ENCODE assay signal across 23 cellular contexts in genomic region chr6:34276881-34277762, GRCh38. TPM values are rescaled to one million over a fixed set of nuclear protein-coding genes. Genes with fewer than 3 reads are reported as not detected.
DNase-seq lines count a peak whose midpoint lies in the region; ATAC-seq and TF ChIP-seq lines count a peak whose summit lies in the region.
"Had no signal": no experiment of that assay in that cellular context is flagged by ENCODE, and none has a peak within 500 bp of the region (broad histone marks: within the 10 kb centered on the region; RNA-seq: fewer than 3 reads in every experiment).

No MANE protein-coding gene starts in this region.

- no peaks in the 10 kb centered on the region for H3K4me1 ChIP-seq in sigmoid colon
- H3K4me1 ChIP-seq: testis had no signal

- no peak overlapping the region for H3K27ac ChIP-seq in WERI-Rb-1
- no peak overlapping the region for H3K27ac ChIP-seq in sigmoid colon
- H3K27ac ChIP-seq: testis had no signal

- no peak for TF ChIP-seq POLR2A in sigmoid colon (IDR thresholded peaks at IDR 0.05)

- 85 to 89% methylated on average over 10 of the region's 10 CpGs for WGBS in sigmoid colon, 2 donors

- H3K27me3 ChIP-seq in WERI-Rb-1 (ENCODE audit: insufficient read depth, low read depth, severe bottlenecking): no peaks in the 10 kb centered on the region
- H3K27me3 ChIP-seq in sigmoid colon: no peaks in the 10 kb centered on the region
- H3K27me3 ChIP-seq: testis had no signal

- no peak overlapping the region for H3K4me3 ChIP-seq in WERI-Rb-1 (ENCODE audit: low read depth, low read length)
- H3K4me3 ChIP-seq in sigmoid colon: no peak overlapping the region
- H3K4me3 ChIP-seq: testis had no signal

- H3K36me3 Mint-ChIP-seq in stimulated activated effector memory CD8-positive, alpha-beta T cell treated with anti-CD3 and anti-CD28 coated beads, Interleukin-12 subunit alpha, Interleukin-12 subunit beta, amount 100 ng/mL, for 72 hours: peaks cover 6% of the 10 kb centered on the region

- intact Hi-C loops in sigmoid colon (cut with DNase I): no loop called here

- no peak for ATAC-seq in stimulated activated effector memory CD8-positive, alpha-beta T cell treated with anti-CD3 and anti-CD28 coated beads, Interleukin-12 subunit alpha, Interleukin-12 subunit beta, amount 100 ng/mL, for 72 hours
- ATAC-seq in HG02610 (IDR thresholded peaks at IDR 0.05; ENCODE audit: unreplicated experiment) (no peak), HG03460 (IDR thresholded peaks at IDR 0.05; ENCODE audit: unreplicated experiment) (no peak)
- ATAC-seq: naive thymus-derived CD4-positive, alpha-beta T cell had no signal

- H3K9me3 ChIP-seq in WERI-Rb-1 (ENCODE audit: severe bottlenecking): no peaks in the 10 kb centered on the region
- H3K9me3 ChIP-seq in sigmoid colon: no peaks in the 10 kb centered on the region
- H3K9me3 ChIP-seq: testis had no signal

- no peak overlapping the region for H3K4me3 Mint-ChIP-seq in stimulated activated effector memory CD8-positive, alpha-beta T cell treated with anti-CD3 and anti-CD28 coated beads, Interleukin-12 subunit alpha, Interleukin-12 subunit beta, amount 100 ng/mL, for 72 hours
- H3K4me3 Mint-ChIP-seq: IgD-negative memory B cell; immature natural killer cell; naive thymus-derived CD4-positive, alpha-beta T cell; T-helper 1 cell treated with Interleukin-12 subunit alpha and Interleukin-12 subunit beta and Interleukin-4 antibody, amounts not matched to agents 30 μg/mL and 1 μg/mL, for 36 hours had no signal

- no peaks in the 10 kb centered on the region for H3K9me3 Mint-ChIP-seq in stimulated activated effector memory CD8-positive, alpha-beta T cell treated with anti-CD3 and anti-CD28 coated beads, Interleukin-12 subunit alpha, Interleukin-12 subunit beta, amount 100 ng/mL, for 72 hours
- H3K9me3 Mint-ChIP-seq: IgD-negative memory B cell; immature natural killer cell; naive thymus-derived CD4-positive, alpha-beta T cell; T-helper 1 cell treated with Interleukin-12 subunit alpha and Interleukin-12 subunit beta and Interleukin-4 antibody, amounts not matched to agents 30 μg/mL and 1 μg/mL, for 36 hours had no signal

- TF ChIP-seq EP300 in sigmoid colon (IDR thresholded peaks at IDR 0.05): no peak

- peak overlapping the region; percentile 5 for H3K27ac Mint-ChIP-seq in stimulated activated effector memory CD8-positive, alpha-beta T cell treated with anti-CD3 and anti-CD28 coated beads, Interleukin-12 subunit alpha, Interleukin-12 subunit beta, amount 100 ng/mL, for 72 hours
- H3K27ac Mint-ChIP-seq: IgD-negative memory B cell; T-helper 1 cell treated with Interleukin-12 subunit alpha and Interleukin-12 subunit beta and Interleukin-4 antibody, amounts not matched to agents 30 μg/mL and 1 μg/mL, for 36 hours had no signal

- peaks cover 9% of the 10 kb centered on the region for H3K4me1 Mint-ChIP-seq in stimulated activated effector memory CD8-positive, alpha-beta T cell treated with anti-CD3 and anti-CD28 coated beads, Interleukin-12 subunit alpha, Interleukin-12 subunit beta, amount 100 ng/mL, for 72 hours

- TF ChIP-seq CTCF in WERI-Rb-1 (IDR thresholded peaks at IDR 0.05; ENCODE audit: low read depth, low read length) (no peak), sigmoid colon (IDR thresholded peaks at IDR 0.05) (no peak)

- DNase-seq in NCI-H2171 (lab: John Stamatoyannopoulos, UW) (peak; percentile 61), WERI-Rb-1 (peak; percentile 74), left kidney (ENCODE audit: low read depth, low spot score) (peak; percentile 69), sigmoid colon (no peak)
- no peak for DNase-seq in stimulated activated effector memory CD8-positive, alpha-beta T cell treated with anti-CD3 and anti-CD28 coated beads, Interleukin-12 subunit alpha, Interleukin-12 subunit beta, amount 100 ng/mL, for 72 hours (ENCODE audit: low spot score in 2 of 2)
- DNase-seq: activated CD4-positive, alpha-beta T cell treated with anti-CD3 and anti-CD28 coated beads for 4 hours; activated gamma-delta T cell treated with Interleukin-2 at 50 U/mL for 16 hours; AML-193; amygdala; central memory CD4-positive, alpha-beta T cell; effector CD4-positive, alpha-beta T cell; immature natural killer cell; MM.1S; naive thymus-derived CD4-positive, alpha-beta T cell; NCI-H1694; NCI-H446; posterior cingulate gyrus; SIG-M5; testis had no signal

- peaks cover 2% of the 10 kb centered on the region; the same call in 1 of the 2 replicates for H3K36me3 ChIP-seq in WERI-Rb-1
- H3K36me3 ChIP-seq in sigmoid colon: no peaks in the 10 kb centered on the region

RNA-seq across cellular contexts. Expression of gene SMIM29, which starts 28.3 kb away (rescaled TPM):
- total RNA-seq in sigmoid colon: 10 to 100 TPM; 16.8 to 34.3 (median 27.6) TPM
- polyA plus RNA-seq in sigmoid colon: 10 to 100 TPM; 22.9 to 39.0 (median 23.7) TPM

RNA-seq across cellular contexts. Expression of gene HMGA1, which starts 40.4 kb away (rescaled TPM):
- total RNA-seq in sigmoid colon: 10 to 100 TPM in 2 of 4 donors, 1 to 10 TPM in 2; 6.9 to 12.1 (median 9.4) TPM
- 100 to 1,000 TPM in 2 of 3 donors, 10 to 100 TPM in 1; 89.7 to 311 (median 111) TPM for polyA plus RNA-seq in sigmoid colon

Comparison
In these comparisons a context has a peak if more than half of its experiments do, and no peak if none do; other contexts are left out.
1. DNase-seq: peak in NCI-H2171 (single experiment), WERI-Rb-1 (single experiment) and left kidney (single experiment); none in stimulated activated effector memory CD8-positive, alpha-beta T cell treated with anti-CD3 and anti-CD28 coated beads, Interleukin-12 subunit alpha, Interleukin-12 subunit beta, amount 100 ng/mL, for 72 hours (0 of 2) and sigmoid colon (single experiment).